In genomic region chr15:34588046-34588674, GRCh38 we compare ENCODE assay signal across 8 cellular contexts. TPM values are rescaled to one million over a fixed set of nuclear protein-coding genes. Genes with fewer than 3 reads are reported as not detected.
DNase-seq lines count a peak whose midpoint lies in the region; ATAC-seq lines count a peak whose summit lies in the region.

No MANE protein-coding gene starts in this region.

- no peak overlapping the region for H3K4me3 ChIP-seq in H7 (ENCODE audit: insufficient read depth, low read depth, low read length)

- ATAC-seq in GM18520 (IDR thresholded peaks at IDR 0.05; ENCODE audit: unreplicated experiment) = no peak

- no peaks in the 10 kb centered on the region for H3K36me3 ChIP-seq in H7 (replicated peaks; ENCODE audit: control insufficient read depth, insufficient read depth, low read length)

- DNase-seq in DMS79 (lab: John Stamatoyannopoulos, UW) = peak; percentile 1
- DNase-seq in H7 = peak; percentile 65
- DNase-seq in NCI-H146 (lab: John Stamatoyannopoulos, UW) = peak; percentile 70
- DNase-seq in T1000 (lab: John Stamatoyannopoulos, UW) = peak; percentile 73
- peak; percentile 40 for DNase-seq in brain pericyte (ENCODE audit: low read depth, low spot score)
- DNase-seq in iPS-NIHi11 (ENCODE audit: low spot score) = peak; percentile 60
- DNase-seq in smooth muscle cell of the brain vasculature (ENCODE audit: low read depth, low spot score) = peak; percentile 32

- peaks cover 19% of the 10 kb centered on the region for H3K27me3 ChIP-seq in H7 (ENCODE audit: control insufficient read depth, insufficient read depth, low read length)

RNA-seq across cellular contexts. Expression of gene GOLGA8B, which starts 4.7 kb away (rescaled TPM):
- total RNA-seq in H7 (2014; rRNA removed; shearing (Covaris generic)) = 18.8 and 21.9 TPM in 2 replicates

Comparison
In these comparisons a context has a peak if more than half of its experiments do, and no peak if none do; other contexts are left out.
1. DNase-seq: peak in every context shown above with its lines; median percentile 73 in T1000; 70 in NCI-H146; 65 in H7; 60 in iPS-NIHi11; 40 in brain pericyte; 32 in smooth muscle cell of the brain vasculature; 1 in DMS79.